ENCODE assay signal across 9 cellular contexts in the genomic region with DNA sequence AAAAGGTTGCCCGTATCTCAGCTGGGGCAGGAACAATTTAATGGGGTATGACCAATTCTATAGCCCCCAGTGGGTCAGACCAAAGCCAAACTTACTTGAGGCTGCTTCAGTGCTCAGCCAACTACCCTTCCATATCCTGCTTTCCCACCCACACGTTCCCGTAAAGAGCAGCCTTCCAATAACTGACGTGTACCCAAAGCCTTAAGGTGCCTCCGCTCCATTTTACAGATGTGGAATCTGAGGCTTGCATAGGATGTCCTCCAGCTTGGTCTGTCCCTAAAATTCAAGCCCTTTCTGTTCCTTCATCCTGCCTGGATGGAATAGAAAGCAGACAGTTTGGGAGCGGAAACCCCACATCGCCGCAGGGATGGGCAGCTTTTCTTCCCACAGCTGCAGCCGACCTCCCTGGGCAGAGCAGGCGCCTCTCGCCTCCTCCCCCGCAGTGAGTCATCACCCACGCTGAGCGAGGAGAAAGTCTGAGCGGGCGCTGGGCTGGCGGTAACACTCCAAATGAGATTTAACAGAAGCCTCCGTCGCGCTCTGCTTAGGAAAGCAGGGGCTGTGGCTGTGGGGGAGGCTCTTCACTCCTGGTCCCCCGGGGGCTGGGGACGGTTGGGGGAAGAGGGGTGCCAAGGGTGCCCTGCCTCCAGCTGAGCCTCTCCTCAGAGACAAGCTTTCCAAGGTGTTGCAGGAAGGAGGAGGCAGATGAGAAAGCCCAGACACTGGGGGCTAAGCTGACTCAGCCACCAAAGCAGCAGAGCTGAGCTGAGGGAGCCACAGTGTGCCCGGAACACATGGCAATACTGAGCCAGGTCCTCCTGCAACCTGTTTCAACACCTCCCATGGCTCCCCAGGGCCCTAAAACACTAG. TPM values are rescaled to one million over a fixed set of nuclear protein-coding genes. Genes with fewer than 3 reads are reported as not detected.
DNase-seq lines count a peak whose midpoint lies in the region; FAIRE-seq and TF ChIP-seq lines count a peak whose summit lies in the region.
"Had no signal": no experiment of that assay in that cellular context is flagged by ENCODE, and none has a peak within 500 bp of the region (broad histone marks: within the 10 kb centered on the region; RNA-seq: fewer than 3 reads in every experiment).

No MANE protein-coding gene starts in this region.

- H3K14ac ChIP-seq in trophoblast cell (ENCODE audit: low read length), result no peak overlapping the region

- no peak overlapping the region for H2BK5ac ChIP-seq in trophoblast cell (ENCODE audit: low read depth, low read length, poor library complexity)

- H2AFZ ChIP-seq in trophoblast cell (ENCODE audit: insufficient read depth, low read length, poor library complexity), result no peak overlapping the region

- no peak overlapping the region for H4K12ac ChIP-seq in trophoblast cell (ENCODE audit: low read depth, low read length)

- no peaks in the 10 kb centered on the region for H3K79me2 ChIP-seq in trophoblast cell (ENCODE audit: control insufficient read depth, insufficient read depth, low read length, poor library complexity)

- peak; percentile 32 for DNase-seq in DMS53 (lab: John Stamatoyannopoulos, UW)
- no peak for DNase-seq in DMS53 treated with DMSO at 0.1 percent for 48 hours (lab: John Stamatoyannopoulos, UW; ENCODE audit: unreplicated experiment)
- peak; percentile 86 for DNase-seq in RCC 7860 (ENCODE audit: low spot score)
- DNase-seq in cardiac muscle cell (ENCODE audit: low read depth in 1 of 2, low spot score in 1 of 2), result peak; percentile 79 to 94
- peak; percentile 50 to 59 for DNase-seq in trophoblast cell
- no peak for DNase-seq in type B pancreatic cell (ENCODE audit: extremely low spot score, unreplicated experiment)
- DNase-seq in NCI-H2196 treated with DMSO at 0.1 percent for 48 hours (lab: John Stamatoyannopoulos, UW; ENCODE audit: unreplicated experiment), result no peak

- no peaks in the 10 kb centered on the region for H3K36me3 ChIP-seq in cardiac muscle cell
- H3K36me3 ChIP-seq in trophoblast cell (ENCODE audit: control insufficient read depth in 1 of 2, insufficient read depth in 2 of 2, low read length in 2 of 2), result no peaks in the 10 kb centered on the region

- H3K79me1 ChIP-seq in trophoblast cell (ENCODE audit: low read length), result no peaks in the 10 kb centered on the region

- H4K91ac ChIP-seq in trophoblast cell (ENCODE audit: low read depth, low read length), result peak overlapping the region; percentile 40

- no peaks in the 10 kb centered on the region for H3K36me3 Mint-ChIP-seq in activated naive CD4-positive, alpha-beta T cell treated with anti-CD3 and anti-CD28 coated beads, Interleukin-2, amount 50 U/mL, for 24 hours
- no peaks in the 10 kb centered on the region for H3K36me3 Mint-ChIP-seq in type B pancreatic cell

- H3K4me3 ChIP-seq in cardiac muscle cell (no peak overlapping the region), trophoblast cell (ENCODE audit: low read depth, low read length) (no peak overlapping the region)

- peak overlapping the region; percentile 20 for H2BK120ac ChIP-seq in trophoblast cell (ENCODE audit: insufficient read depth, low read length, poor library complexity)

- H3K4me3 Mint-ChIP-seq in activated naive CD4-positive, alpha-beta T cell treated with anti-CD3 and anti-CD28 coated beads, Interleukin-2, amount 50 U/mL, for 24 hours, result peak overlapping the region; percentile 46
- peak overlapping the region; percentile 69 for H3K4me3 Mint-ChIP-seq in type B pancreatic cell

- no peak overlapping the region for H3K23ac ChIP-seq in trophoblast cell (ENCODE audit: low read length)

- TF ChIP-seq CTCF in cardiac muscle cell (IDR thresholded peaks at IDR 0.05; ENCODE audit: low read depth, low read length), result no peak
- no peak for TF ChIP-seq CTCF in type B pancreatic cell (conservative IDR thresholded peaks at IDR 0.05)

- H3K9me3 Mint-ChIP-seq in activated naive CD4-positive, alpha-beta T cell treated with anti-CD3 and anti-CD28 coated beads, Interleukin-2, amount 50 U/mL, for 24 hours, result peaks cover 1% of the 10 kb centered on the region
- no peaks in the 10 kb centered on the region for H3K9me3 Mint-ChIP-seq in type B pancreatic cell

- H3K18ac ChIP-seq in trophoblast cell (ENCODE audit: low read length), result no peak overlapping the region

- H3K4ac ChIP-seq in trophoblast cell (ENCODE audit: low read depth, low read length), result no peak overlapping the region

- no peaks in the 10 kb centered on the region for H3K9me3 ChIP-seq in cardiac muscle cell (ENCODE audit: low read depth)
- H3K9me3 ChIP-seq in trophoblast cell (ENCODE audit: insufficient read depth, low read depth, low read length), result peaks cover 2% of the 10 kb centered on the region

- peak; percentile 82 for FAIRE-seq in RCC 7860 (lab: Jason Lieb, UNC)
- FAIRE-seq: A204.1 had no signal

- H2BK12ac ChIP-seq in trophoblast cell (ENCODE audit: low read length), result peak overlapping the region; percentile 42

- WGBS in trophoblast cell (ENCODE audit: extremely low coverage, insufficient coverage, insufficient read length), result no CpG with 5 or more reads among the region's 23 CpGs

- H3K4me1 ChIP-seq in cardiac muscle cell (ENCODE audit: low read depth) (no peaks in the 10 kb centered on the region), trophoblast cell (ENCODE audit: control insufficient read depth in 1 of 2, insufficient read depth in 2 of 2, low read length in 2 of 2) (peaks cover 9 to 13% of the 10 kb centered on the region in 2 experiments)

- peak overlapping the region; percentile 63 for H3K4me2 ChIP-seq in trophoblast cell (ENCODE audit: low read length)

- H3K27me3 Mint-ChIP-seq in activated naive CD4-positive, alpha-beta T cell treated with anti-CD3 and anti-CD28 coated beads, Interleukin-2, amount 50 U/mL, for 24 hours, result no peaks in the 10 kb centered on the region
- peaks cover 42% of the 10 kb centered on the region for H3K27me3 Mint-ChIP-seq in type B pancreatic cell

- H3K27ac Mint-ChIP-seq in activated naive CD4-positive, alpha-beta T cell treated with anti-CD3 and anti-CD28 coated beads, Interleukin-2, amount 50 U/mL, for 24 hours, result peak overlapping the region; percentile 32
- no peak overlapping the region for H3K27ac Mint-ChIP-seq in type B pancreatic cell

- no peak overlapping the region for H3K27ac ChIP-seq in cardiac muscle cell
- H3K27ac ChIP-seq in trophoblast cell (ENCODE audit: low read depth, low read length), result peak overlapping the region; percentile 62

- H3K27me3 ChIP-seq in cardiac muscle cell (no peaks in the 10 kb centered on the region), trophoblast cell (ENCODE audit: insufficient read depth, low read length) (no peaks in the 10 kb centered on the region)

- peaks cover 17% of the 10 kb centered on the region for H3K4me1 Mint-ChIP-seq in activated naive CD4-positive, alpha-beta T cell treated with anti-CD3 and anti-CD28 coated beads, Interleukin-2, amount 50 U/mL, for 24 hours
- no peaks in the 10 kb centered on the region for H3K4me1 Mint-ChIP-seq in type B pancreatic cell (ENCODE audit: unreplicated experiment)

- H2AK5ac ChIP-seq in trophoblast cell (ENCODE audit: low read length), result no peak overlapping the region

- H4K8ac ChIP-seq in trophoblast cell (ENCODE audit: low read depth, low read length), result no peak overlapping the region

- H3K9ac ChIP-seq in trophoblast cell (ENCODE audit: low read length), result no peak overlapping the region

RNA-seq across cellular contexts. Expression of gene HRH1, which starts 57.8 kb away (rescaled TPM):
- total RNA-seq in cardiac muscle cell (not detected in 2 replicates), type B pancreatic cell (ENCODE audit: low replicate concordance) (4.7 and 7.7 TPM in 2 replicates)
- polyA plus RNA-seq in cardiac muscle cell, result not detected in 2 replicates
- 0.81 and 0.97 TPM in 2 replicates for polyA plus RNA-seq in trophoblast cell (2013)

Comparison
In these comparisons a context has a peak if more than half of its experiments do, and no peak if none do; other contexts are left out.
1. DNase-seq: peak in DMS53 (single experiment), RCC 7860 (single experiment), cardiac muscle cell (2 of 2) and trophoblast cell (2 of 2); none in DMS53 treated with DMSO at 0.1 percent for 48 hours (single experiment), type B pancreatic cell (single experiment) and NCI-H2196 treated with DMSO at 0.1 percent for 48 hours (single experiment).